8 cellular contexts compared by ENCODE assay signal in the genomic region with DNA sequence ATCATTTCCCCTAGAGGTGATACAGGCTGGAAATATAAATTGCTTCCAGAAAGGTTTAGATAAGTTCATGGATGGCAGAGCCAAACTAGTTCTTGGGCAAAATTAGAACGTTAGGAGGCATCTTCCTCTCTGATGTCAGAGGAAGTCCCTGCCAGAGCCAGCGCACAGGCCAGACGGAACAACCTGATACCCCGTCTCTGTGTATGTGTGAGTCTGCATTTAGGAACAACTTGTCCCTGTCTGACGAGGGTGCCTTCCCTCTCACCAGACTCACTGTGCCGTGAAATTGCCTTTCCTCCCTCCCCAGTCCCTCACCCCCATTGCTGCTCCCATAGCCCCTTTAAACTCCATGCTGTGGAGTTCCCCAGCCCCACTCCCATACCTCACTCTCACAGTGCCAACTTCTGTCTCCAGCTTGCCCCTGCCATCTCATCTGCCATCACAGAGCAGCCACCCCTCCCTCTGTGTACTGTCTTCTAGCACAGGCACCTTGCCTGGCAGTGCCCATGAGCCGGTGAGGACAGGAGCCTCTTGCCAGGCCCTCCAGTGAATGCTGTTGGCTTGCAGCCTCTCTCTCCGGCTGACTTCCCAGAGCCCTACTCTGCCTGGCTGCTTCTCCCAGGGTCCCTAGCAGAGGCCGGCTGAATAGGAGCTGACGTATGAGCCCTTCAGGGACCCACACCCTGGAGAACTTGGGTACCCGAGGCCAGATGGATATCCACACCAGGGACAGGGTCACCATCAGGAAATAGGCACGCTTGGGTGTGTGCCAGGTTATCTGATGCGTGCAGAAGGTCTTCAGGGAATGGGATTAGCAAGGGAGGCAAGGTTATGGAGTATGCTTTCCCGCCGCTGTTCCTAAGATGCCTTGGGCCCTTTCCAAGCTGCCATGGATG. TPM values are rescaled to one million over a fixed set of nuclear protein-coding genes. Genes with fewer than 3 reads are reported as not detected.
"Had no signal": no experiment of that assay in that cellular context is flagged by ENCODE, and none has a peak within 500 bp of the region (broad histone marks: within the 10 kb centered on the region; RNA-seq: fewer than 3 reads in every experiment).

No MANE protein-coding gene starts in this region.

- DNase-seq: esophagus squamous epithelium had no signal

- H3K27ac ChIP-seq: coronary artery, esophagus squamous epithelium, hepatocyte, left lung, thoracic aorta had no signal

RNA-seq across cellular contexts. Expression of a gene that starts 26.7 kb away (rescaled TPM):
- total RNA-seq: fibroblast of villous mesenchyme; naive thymus-derived CD4-positive, alpha-beta T cell; thoracic aorta; ureter had no signal
